Comparison of ENCODE assay signal across 1 cellular context in genomic region chr13:74193391-74193790, GRCh38.
TF ChIP-seq lines count a peak whose summit lies in the region.

No MANE protein-coding gene starts in this region.

TF ChIP-seq in endothelial cell of umbilical vein, 7 proteins besides CTCF, POLR2A, EP300 and RAD21:
- TF ChIP-seq FOS (IDR thresholded peaks at IDR 0.05; ENCODE audit: borderline replicate concordance, insufficient read depth, low read length): peak; percentile 50
- TF ChIP-seq POLR2AphosphoS5 (IDR thresholded peaks at IDR 0.05; ENCODE audit: insufficient read depth, low read depth, low read length): peak; percentile 47
- peak; percentile 58 for TF ChIP-seq JUN (IDR thresholded peaks at IDR 0.05; ENCODE audit: borderline replicate concordance, insufficient read depth, insufficient read length, low read depth)
- no peak for TF ChIP-seq MAX (IDR thresholded peaks at IDR 0.05; ENCODE audit: insufficient read depth, insufficient read length)
- no peak for TF ChIP-seq MYC (IDR thresholded peaks at IDR 0.05; ENCODE audit: low read depth, low read length)
- TF ChIP-seq EZH2 (IDR thresholded peaks at IDR 0.05; ENCODE audit: borderline replicate concordance, low read depth, low read length, severe bottlenecking): no peak
- peak; percentile 35 for TF ChIP-seq GATA2 (IDR thresholded peaks at IDR 0.05; ENCODE audit: insufficient read depth, insufficient read length, low read depth, low read length)
TF ChIP-seq in endothelial cell of umbilical vein: peak in this region for 4.
